ENCODE assay signal across 23 cellular contexts in genomic region chr4:173259310-173259709, GRCh38.
A peak's percentile ranks its signal among the peaks of the same experiment; 100 is the strongest.
DNase-seq lines count a peak whose midpoint lies in the region; ATAC-seq and TF ChIP-seq lines count a peak whose summit lies in the region.
"Had no signal": no experiment of that assay in that cellular context is flagged by ENCODE, and none has a peak within 500 bp of the region (broad histone marks: within the 10 kb centered on the region; RNA-seq: fewer than 3 reads in every experiment).

No MANE protein-coding gene starts in this region.

- no peaks in the 10 kb centered on the region for H3K36me3 ChIP-seq in GM23248 (ENCODE audit: low read depth)
- H3K36me3 ChIP-seq: esophagus muscularis mucosa, suprapubic skin had no signal

- TF ChIP-seq CTCF in epithelial cell of proximal tubule (conservative IDR thresholded peaks at IDR 0.05; ENCODE audit: low read depth, low read length) (peak; percentile 24), progenitor cell of endocrine pancreas (IDR thresholded peaks at IDR 0.05; ENCODE audit: unreplicated experiment) (peak; percentile 21)

- no peak overlapping the region for H3K4me3 Mint-ChIP-seq in T-helper 17 cell
- no peak overlapping the region for H3K4me3 Mint-ChIP-seq in progenitor cell of endocrine pancreas (ENCODE audit: low read depth)
- H3K4me3 Mint-ChIP-seq: activated naive CD8-positive, alpha-beta T cell; CD4-positive, CD25-positive, alpha-beta regulatory T cell; natural killer cell treated with Interleukin-12 subunit alpha and Interleukin-12 subunit beta and Interleukin-15 and Interleukin-18, amount 100 ng/mL, for 72 hours; stimulated activated naive B cell treated with anti-CD40 and anti-IgM and Interleukin-4, amounts not matched to agents 10 μg/mL and 1 μg/mL and 100 μg/mL, for 72 hours had no signal

- no peaks in the 10 kb centered on the region for H3F3A ChIP-seq in GM23248 (ENCODE audit: insufficient read depth)

- in situ Hi-C loops in GM23248 (cut with MboI), result loop anchor here (10.0 kb wide), 1 partner anchor 235 kb away; no protein-coding TSS in a partner anchor

- H4K20me1 ChIP-seq in GM23248 (ENCODE audit: insufficient read depth), result no peaks in the 10 kb centered on the region

- H3K9me2 ChIP-seq in GM23248 (ENCODE audit: insufficient read depth), result no peaks in the 10 kb centered on the region

- WGBS in GM23248 (ENCODE audit: low coverage in 1 of 2, low lambda C conversion rate in 2 of 2, missing lambda C conversion rate in 2 of 2), 2 experiments, result 74 to 84% methylated on average over 6 of the region's 6 CpGs

- H2AFZ ChIP-seq in GM23248, result no peak overlapping the region

- H3K4me2 ChIP-seq in GM23248 (ENCODE audit: unreplicated experiment), result no peak overlapping the region

- no peak overlapping the region for H3K9ac ChIP-seq in GM23248

- no peaks in the 10 kb centered on the region for H3K9me3 Mint-ChIP-seq in progenitor cell of endocrine pancreas (ENCODE audit: low read depth)
- H3K9me3 Mint-ChIP-seq: CD4-positive, CD25-positive, alpha-beta regulatory T cell; natural killer cell treated with Interleukin-12 subunit alpha and Interleukin-12 subunit beta and Interleukin-15 and Interleukin-18, amount 100 ng/mL, for 72 hours; stimulated activated naive B cell treated with anti-CD40 and anti-IgM and Interleukin-4, amounts not matched to agents 10 μg/mL and 1 μg/mL and 100 μg/mL, for 72 hours had no signal

- H3K27ac ChIP-seq in GM23248, result no peak overlapping the region
- H3K27ac ChIP-seq: esophagus muscularis mucosa, suprapubic skin had no signal

- H3K4me1 Mint-ChIP-seq in T-helper 17 cell (peaks cover 12% of the 10 kb centered on the region), progenitor cell of endocrine pancreas (ENCODE audit: low read depth) (peaks cover 2% of the 10 kb centered on the region)

- H3K4me3 ChIP-seq in GM23248, result no peak overlapping the region
- H3K4me3 ChIP-seq in epithelial cell of proximal tubule (ENCODE audit: low read depth, low read length), result no peak overlapping the region
- H3K4me3 ChIP-seq: esophagus muscularis mucosa, suprapubic skin had no signal

- H3K79me2 ChIP-seq in GM23248 (ENCODE audit: insufficient read depth), result no peaks in the 10 kb centered on the region

- H3K36me3 Mint-ChIP-seq in T-helper 17 cell (ENCODE audit: low read depth) (peaks cover 2% of the 10 kb centered on the region), progenitor cell of endocrine pancreas (ENCODE audit: insufficient read depth) (no peaks in the 10 kb centered on the region)
- H3K36me3 Mint-ChIP-seq: activated naive CD8-positive, alpha-beta T cell; natural killer cell treated with Interleukin-12 subunit alpha and Interleukin-12 subunit beta and Interleukin-15 and Interleukin-18, amount 100 ng/mL, for 72 hours had no signal

- no peaks in the 10 kb centered on the region for H3K9me3 ChIP-seq in GM23248 (ENCODE audit: low read depth)
- H3K9me3 ChIP-seq in T-helper 17 cell (ENCODE audit: control insufficient read depth, low read length, poor library complexity, severe bottlenecking), result no peaks in the 10 kb centered on the region
- H3K9me3 ChIP-seq: esophagus muscularis mucosa, suprapubic skin had no signal

- H3K27ac Mint-ChIP-seq in T-helper 17 cell (peak overlapping the region; percentile 49), progenitor cell of endocrine pancreas (no peak overlapping the region)
- H3K27ac Mint-ChIP-seq: activated naive CD8-positive, alpha-beta T cell; natural killer cell treated with Interleukin-12 subunit alpha and Interleukin-12 subunit beta and Interleukin-15 and Interleukin-18, amount 100 ng/mL, for 72 hours; stimulated activated naive B cell treated with anti-CD40 and anti-IgM and Interleukin-4, amounts not matched to agents 10 μg/mL and 1 μg/mL and 100 μg/mL, for 72 hours had no signal

- H3K27me3 Mint-ChIP-seq in T-helper 17 cell (no peaks in the 10 kb centered on the region), progenitor cell of endocrine pancreas (no peaks in the 10 kb centered on the region)
- H3K27me3 Mint-ChIP-seq: activated naive CD8-positive, alpha-beta T cell; CD4-positive, CD25-positive, alpha-beta regulatory T cell; natural killer cell treated with Interleukin-12 subunit alpha and Interleukin-12 subunit beta and Interleukin-15 and Interleukin-18, amount 100 ng/mL, for 72 hours; stimulated activated naive B cell treated with anti-CD40 and anti-IgM and Interleukin-4, amounts not matched to agents 10 μg/mL and 1 μg/mL and 100 μg/mL, for 72 hours had no signal

- H3K4me1 ChIP-seq in GM23248 (ENCODE audit: insufficient read depth), result no peaks in the 10 kb centered on the region

- peaks cover 27% of the 10 kb centered on the region for H3K27me3 ChIP-seq in GM23248 (replicated peaks; ENCODE audit: insufficient read depth)
- H3K27me3 ChIP-seq: esophagus muscularis mucosa, suprapubic skin had no signal

- DNase-seq in GM23248 (peak; percentile 13), T-helper 17 cell (no peak), epithelial cell of proximal tubule (ENCODE audit: low read depth) (no peak), progenitor cell of endocrine pancreas (ENCODE audit: low spot score, unreplicated experiment) (no peak), NAMALWA (ENCODE audit: low spot score) (no peak), NCI-H2107 treated with DMSO at 0.1 percent for 48 hours (lab: John Stamatoyannopoulos, UW; ENCODE audit: unreplicated experiment) (no peak)
- no peak for DNase-seq in stimulated activated CD4-positive, alpha-beta T cell treated with anti-CD3 and anti-CD28 coated beads, Interleukin-4, amount 100 ng/mL, for 24 hours
- DNase-seq: activated CD4-positive, alpha-beta T cell treated with anti-CD3 and anti-CD28 coated beads, Interleukin-2, amount 50 U/mL, for 1 hour; activated CD4-positive, CD25-positive, alpha-beta regulatory T cell; activated effector memory CD4-positive, alpha-beta T cell treated with anti-CD3 and anti-CD28 coated beads, Interleukin-2, amount 50 U/mL, for 16 hours; activated T-cell treated with anti-CD3 and anti-CD28 coated beads, Interleukin-2, amount 50 U/mL, for 1 hour; CD4-positive, CD25-positive, alpha-beta regulatory T cell; cortex of kidney; H7; NCI-H1048; NCI-H510A; OCI-M1; stimulated activated naive B cell treated with anti-CD40 and anti-IgM and Interleukin-4, amounts not matched to agents 10 μg/mL and 1 μg/mL and 100 μg/mL, for 72 hours had no signal

- no peak for ATAC-seq in T-helper 17 cell
- no peak for ATAC-seq in HG03565 (IDR thresholded peaks at IDR 0.05; ENCODE audit: unreplicated experiment)
- ATAC-seq: natural killer cell treated with Interleukin-12 subunit alpha and Interleukin-12 subunit beta and Interleukin-15 and Interleukin-18, amount 100 ng/mL, for 72 hours; stimulated activated naive B cell treated with anti-CD40 and anti-IgM and Interleukin-4, amounts not matched to agents 10 μg/mL and 1 μg/mL and 100 μg/mL, for 72 hours had no signal
